1 cellular context compared by ENCODE assay signal in the genomic region with DNA sequence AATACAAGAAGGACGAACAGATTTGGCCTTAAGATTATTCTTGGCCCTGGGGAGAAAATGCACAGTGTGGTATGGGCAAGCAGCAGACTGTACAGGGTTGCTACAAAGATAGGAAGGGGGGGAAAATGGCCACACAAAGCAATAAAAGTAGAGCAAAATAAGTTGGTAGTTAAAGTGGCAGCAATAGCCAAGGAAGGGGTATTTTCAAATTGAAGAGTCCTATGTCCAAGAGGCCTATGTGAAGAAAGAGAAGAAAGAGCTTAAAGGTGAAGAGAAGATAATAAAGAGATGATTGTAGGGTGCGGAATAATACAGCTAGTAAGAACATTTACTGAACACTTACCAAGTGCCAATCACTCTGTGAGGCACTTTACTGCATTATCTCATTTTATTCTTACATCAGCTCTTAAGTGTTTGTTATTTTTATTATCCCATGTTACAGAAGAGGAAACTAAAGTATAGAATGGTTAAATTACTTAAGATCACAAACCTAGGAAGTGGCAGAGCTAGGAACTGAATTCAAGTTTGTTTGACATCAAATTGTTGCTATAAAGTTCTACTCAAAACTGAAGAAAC.
TF ChIP-seq lines count a peak whose summit lies in the region.

No MANE protein-coding gene starts in this region.

TF ChIP-seq in GM23338, 12 proteins besides CTCF, POLR2A, EP300 and RAD21 (continued from another document):
- TF ChIP-seq, protein P1, sequence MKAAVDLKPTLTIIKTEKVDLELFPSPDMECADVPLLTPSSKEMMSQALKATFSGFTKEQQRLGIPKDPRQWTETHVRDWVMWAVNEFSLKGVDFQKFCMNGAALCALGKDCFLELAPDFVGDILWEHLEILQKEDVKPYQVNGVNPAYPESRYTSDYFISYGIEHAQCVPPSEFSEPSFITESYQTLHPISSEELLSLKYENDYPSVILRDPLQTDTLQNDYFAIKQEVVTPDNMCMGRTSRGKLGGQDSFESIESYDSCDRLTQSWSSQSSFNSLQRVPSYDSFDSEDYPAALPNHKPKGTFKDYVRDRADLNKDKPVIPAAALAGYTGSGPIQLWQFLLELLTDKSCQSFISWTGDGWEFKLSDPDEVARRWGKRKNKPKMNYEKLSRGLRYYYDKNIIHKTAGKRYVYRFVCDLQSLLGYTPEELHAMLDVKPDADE (IDR thresholded peaks at IDR 0.05) = no peak
- TF ChIP-seq EZH2phosphoT487 (IDR thresholded peaks at IDR 0.05; ENCODE audit: unreplicated experiment) = no peak
- no peak for TF ChIP-seq EZH2 (IDR thresholded peaks at IDR 0.05; ENCODE audit: low read depth, unreplicated experiment)
- TF ChIP-seq, protein P2, sequence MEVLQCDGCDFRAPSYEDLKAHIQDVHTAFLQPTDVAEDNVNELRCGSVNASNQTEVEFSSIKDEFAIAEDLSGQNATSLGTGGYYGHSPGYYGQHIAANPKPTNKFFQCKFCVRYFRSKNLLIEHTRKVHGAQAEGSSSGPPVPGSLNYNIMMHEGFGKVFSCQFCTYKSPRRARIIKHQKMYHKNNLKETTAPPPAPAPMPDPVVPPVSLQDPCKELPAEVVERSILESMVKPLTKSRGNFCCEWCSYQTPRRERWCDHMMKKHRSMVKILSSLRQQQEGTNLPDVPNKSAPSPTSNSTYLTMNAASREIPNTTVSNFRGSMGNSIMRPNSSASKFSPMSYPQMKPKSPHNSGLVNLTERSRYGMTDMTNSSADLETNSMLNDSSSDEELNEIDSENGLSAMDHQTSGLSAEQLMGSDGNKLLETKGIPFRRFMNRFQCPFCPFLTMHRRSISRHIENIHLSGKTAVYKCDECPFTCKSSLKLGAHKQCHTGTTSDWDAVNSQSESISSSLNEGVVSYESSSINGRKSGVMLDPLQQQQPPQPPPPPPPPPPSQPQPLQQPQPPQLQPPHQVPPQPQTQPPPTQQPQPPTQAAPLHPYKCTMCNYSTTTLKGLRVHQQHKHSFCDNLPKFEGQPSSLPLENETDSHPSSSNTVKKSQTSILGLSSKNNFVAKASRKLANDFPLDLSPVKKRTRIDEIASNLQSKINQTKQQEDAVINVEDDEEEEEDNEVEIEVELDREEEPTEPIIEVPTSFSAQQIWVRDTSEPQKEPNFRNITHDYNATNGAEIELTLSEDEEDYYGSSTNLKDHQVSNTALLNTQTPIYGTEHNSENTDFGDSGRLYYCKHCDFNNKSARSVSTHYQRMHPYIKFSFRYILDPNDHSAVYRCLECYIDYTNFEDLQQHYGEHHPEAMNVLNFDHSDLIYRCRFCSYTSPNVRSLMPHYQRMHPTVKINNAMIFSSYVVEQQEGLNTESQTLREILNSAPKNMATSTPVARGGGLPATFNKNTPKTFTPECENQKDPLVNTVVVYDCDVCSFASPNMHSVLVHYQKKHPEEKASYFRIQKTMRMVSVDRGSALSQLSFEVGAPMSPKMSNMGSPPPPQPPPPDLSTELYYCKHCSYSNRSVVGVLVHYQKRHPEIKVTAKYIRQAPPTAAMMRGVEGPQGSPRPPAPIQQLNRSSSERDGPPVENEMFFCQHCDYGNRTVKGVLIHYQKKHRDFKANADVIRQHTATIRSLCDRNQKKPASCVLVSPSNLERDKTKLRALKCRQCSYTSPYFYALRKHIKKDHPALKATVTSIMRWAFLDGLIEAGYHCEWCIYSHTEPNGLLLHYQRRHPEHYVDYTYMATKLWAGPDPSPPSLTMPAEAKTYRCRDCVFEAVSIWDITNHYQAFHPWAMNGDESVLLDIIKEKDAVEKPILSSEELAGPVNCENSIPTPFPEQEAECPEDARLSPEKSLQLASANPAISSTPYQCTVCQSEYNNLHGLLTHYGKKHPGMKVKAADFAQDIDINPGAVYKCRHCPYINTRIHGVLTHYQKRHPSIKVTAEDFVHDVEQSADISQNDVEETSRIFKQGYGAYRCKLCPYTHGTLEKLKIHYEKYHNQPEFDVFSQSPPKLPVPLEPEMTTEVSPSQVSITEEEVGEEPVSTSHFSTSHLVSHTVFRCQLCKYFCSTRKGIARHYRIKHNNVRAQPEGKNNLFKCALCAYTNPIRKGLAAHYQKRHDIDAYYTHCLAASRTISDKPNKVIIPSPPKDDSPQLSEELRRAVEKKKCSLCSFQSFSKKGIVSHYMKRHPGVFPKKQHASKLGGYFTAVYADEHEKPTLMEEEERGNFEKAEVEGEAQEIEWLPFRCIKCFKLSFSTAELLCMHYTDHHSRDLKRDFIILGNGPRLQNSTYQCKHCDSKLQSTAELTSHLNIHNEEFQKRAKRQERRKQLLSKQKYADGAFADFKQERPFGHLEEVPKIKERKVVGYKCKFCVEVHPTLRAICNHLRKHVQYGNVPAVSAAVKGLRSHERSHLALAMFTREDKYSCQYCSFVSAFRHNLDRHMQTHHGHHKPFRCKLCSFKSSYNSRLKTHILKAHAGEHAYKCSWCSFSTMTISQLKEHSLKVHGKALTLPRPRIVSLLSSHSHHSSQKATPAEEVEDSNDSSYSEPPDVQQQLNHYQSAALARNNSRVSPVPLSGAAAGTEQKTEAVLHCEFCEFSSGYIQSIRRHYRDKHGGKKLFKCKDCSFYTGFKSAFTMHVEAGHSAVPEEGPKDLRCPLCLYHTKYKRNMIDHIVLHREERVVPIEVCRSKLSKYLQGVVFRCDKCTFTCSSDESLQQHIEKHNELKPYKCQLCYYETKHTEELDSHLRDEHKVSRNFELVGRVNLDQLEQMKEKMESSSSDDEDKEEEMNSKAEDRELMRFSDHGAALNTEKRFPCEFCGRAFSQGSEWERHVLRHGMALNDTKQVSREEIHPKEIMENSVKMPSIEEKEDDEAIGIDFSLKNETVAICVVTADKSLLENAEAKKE (CRISPR knock-in tag; IDR thresholded peaks at IDR 0.05) = no peak
- no peak for TF ChIP-seq ZNF114 (CRISPR knock-in tag; IDR thresholded peaks at IDR 0.05)
